17 cellular contexts compared by ENCODE assay signal in genomic region chr9:128101231-128101641, GRCh38. TPM values are rescaled to one million over a fixed set of nuclear protein-coding genes. Genes with fewer than 3 reads are reported as not detected.
DNase-seq lines count a peak whose midpoint lies in the region; ATAC-seq and TF ChIP-seq lines count a peak whose summit lies in the region.
"Had no signal": no experiment of that assay in that cellular context is flagged by ENCODE, and none has a peak within 500 bp of the region (broad histone marks: within the 10 kb centered on the region; RNA-seq: fewer than 3 reads in every experiment).

No MANE protein-coding gene starts in this region.

- H3K27ac ChIP-seq in left ventricle myocardium inferior (replicated peaks): peak overlapping the region; percentile 96
- H3K27ac ChIP-seq: cardiac muscle cell had no signal

- H3K4me1 Mint-ChIP-seq in glutamatergic neuron (ENCODE audit: low read depth, unreplicated experiment) (peaks cover 49% of the 10 kb centered on the region), osteocyte (ENCODE audit: unreplicated experiment) (peaks cover 63% of the 10 kb centered on the region)

- H3K4me3 ChIP-seq in left ventricle myocardium inferior: peak overlapping the region; percentile 2
- H3K4me3 ChIP-seq: cardiac muscle cell had no signal

- DNase-seq in left ventricle myocardium inferior (no peak), Right ventricle myocardium inferior (ENCODE audit: missing footprints) (no peak), glutamatergic neuron (no peak), osteocyte (ENCODE audit: extremely low spot score, unreplicated experiment) (no peak), NCI-H1105 (lab: John Stamatoyannopoulos, UW) (no peak), NCI-H1092 (lab: John Stamatoyannopoulos, UW) (no peak)
- DNase-seq: activated CD4-positive, alpha-beta T cell treated with anti-CD3 and anti-CD28 coated beads, Interleukin-2, amount 10 ng/mL, durations not matched to agents 24 days and 14 days; activated effector memory CD4-positive, alpha-beta T cell treated with Interleukin-2 at 50 U/mL for 16 hours; DMS53; NCI-H146; NCI-H524; sigmoid colon had no signal

- peak overlapping the region; percentile 92 for H3K4me3 Mint-ChIP-seq in glutamatergic neuron (ENCODE audit: unreplicated experiment)
- no peak overlapping the region for H3K4me3 Mint-ChIP-seq in osteocyte (ENCODE audit: unreplicated experiment)
- H3K4me3 Mint-ChIP-seq: activated CD4-positive, alpha-beta T cell treated with anti-CD3 and anti-CD28 coated beads, Interleukin-2, amount 10 ng/mL, durations not matched to agents 24 days and 14 days had no signal

- H3K27me3 Mint-ChIP-seq in glutamatergic neuron (ENCODE audit: unreplicated experiment) (peaks cover 8% of the 10 kb centered on the region), osteocyte (ENCODE audit: unreplicated experiment) (no peaks in the 10 kb centered on the region)
- H3K27me3 Mint-ChIP-seq: activated CD4-positive, alpha-beta T cell treated with anti-CD3 and anti-CD28 coated beads, Interleukin-2, amount 10 ng/mL, durations not matched to agents 24 days and 14 days had no signal

- H3K36me3 Mint-ChIP-seq in glutamatergic neuron (ENCODE audit: unreplicated experiment) (no peaks in the 10 kb centered on the region), osteocyte (ENCODE audit: unreplicated experiment) (peaks cover 28% of the 10 kb centered on the region)

- peak overlapping the region; percentile 11 for H3K27ac Mint-ChIP-seq in glutamatergic neuron (ENCODE audit: unreplicated experiment)
- peak overlapping the region; percentile 100 for H3K27ac Mint-ChIP-seq in osteocyte (ENCODE audit: unreplicated experiment)

- no peaks in the 10 kb centered on the region for H3K27me3 ChIP-seq in left ventricle myocardium inferior (ENCODE audit: low read depth)
- H3K27me3 ChIP-seq: cardiac muscle cell, sigmoid colon had no signal

- TF ChIP-seq CTCF in left ventricle myocardium inferior (IDR thresholded peaks at IDR 0.05; ENCODE audit: borderline replicate concordance): no peak
- no peak for TF ChIP-seq CTCF in glutamatergic neuron (IDR thresholded peaks at IDR 0.05; ENCODE audit: partially characterized antibody, unreplicated experiment)
- TF ChIP-seq CTCF in osteocyte (IDR thresholded peaks at IDR 0.05): no peak

- ATAC-seq in Right ventricle myocardium inferior (no peak), GM18517 (IDR thresholded peaks at IDR 0.05; ENCODE audit: unreplicated experiment) (no peak)
- ATAC-seq in activated CD4-positive, CD25-positive, alpha-beta regulatory T cell treated with anti-CD3 and anti-CD28 coated beads, Interleukin-2, amount 50 U/mL, for 24 hours: no peak
- ATAC-seq: Panc1 had no signal

- H3K9me3 Mint-ChIP-seq in glutamatergic neuron (ENCODE audit: unreplicated experiment): peaks cover 14% of the 10 kb centered on the region
- no peaks in the 10 kb centered on the region for H3K9me3 Mint-ChIP-seq in osteocyte (ENCODE audit: unreplicated experiment)
- H3K9me3 Mint-ChIP-seq: activated CD4-positive, alpha-beta T cell treated with anti-CD3 and anti-CD28 coated beads, Interleukin-2, amount 10 ng/mL, durations not matched to agents 24 days and 14 days had no signal

- H3K36me3 ChIP-seq in left ventricle myocardium inferior: peaks cover 51% of the 10 kb centered on the region

- H3K9me3 ChIP-seq in left ventricle myocardium inferior (replicated peaks): no peaks in the 10 kb centered on the region
- H3K9me3 ChIP-seq: sigmoid colon had no signal

- H3K4me1 ChIP-seq in left ventricle myocardium inferior: peaks cover 73% of the 10 kb centered on the region

- intact Hi-C loops in left ventricle myocardium inferior (cut with micrococcal nuclease) (no loop called here), Right ventricle myocardium inferior (cut with DNase I) (no loop called here)

RNA-seq across cellular contexts. Expression of gene PTGES2, which starts 26.3 kb away (rescaled TPM):
- total RNA-seq in left ventricle myocardium inferior: 141 TPM
- 158 TPM for total RNA-seq in Right ventricle myocardium inferior
- total RNA-seq in glutamatergic neuron (ENCODE audit: unreplicated experiment): 85.1 TPM
- 79.2 and 80.3 TPM in 2 replicates for total RNA-seq in osteocyte

RNA-seq across cellular contexts. Expression of gene SLC25A25, which starts 33.2 kb away (rescaled TPM):
- total RNA-seq in left ventricle myocardium inferior (5.4 TPM), Right ventricle myocardium inferior (5.9 TPM), glutamatergic neuron (ENCODE audit: unreplicated experiment) (33.0 TPM), osteocyte (15.6 and 18.0 TPM in 2 replicates)

RNA-seq across cellular contexts. Expression of gene NAIF1, which starts 34.1 kb away (rescaled TPM):
- total RNA-seq in left ventricle myocardium inferior (7.9 TPM), Right ventricle myocardium inferior (5.1 TPM), glutamatergic neuron (ENCODE audit: unreplicated experiment) (6.2 TPM), osteocyte (8.4 and 8.8 TPM in 2 replicates)

RNA-seq across cellular contexts. Expression of gene LCN2, which starts 48.0 kb away (rescaled TPM):
- total RNA-seq in left ventricle myocardium inferior (not detected), Right ventricle myocardium inferior (not detected), glutamatergic neuron (ENCODE audit: unreplicated experiment) (not detected), osteocyte (not detected in 2 replicates)
- total RNA-seq: activated CD4-positive, alpha-beta T cell treated with anti-CD3 and anti-CD28 coated beads, Interleukin-2, amount 10 ng/mL, durations not matched to agents 24 days and 14 days; cardiac muscle cell; sigmoid colon; T-helper 1 cell treated with Interleukin-12 subunit alpha and Interleukin-12 subunit beta and Interleukin-4 antibody, amounts not matched to agents 30 ng/mL and 1 ng/mL, for 36 hours had no signal

RNA-seq across cellular contexts. Expression of gene BBLN, which starts 58.8 kb away (rescaled TPM):
- total RNA-seq in left ventricle myocardium inferior: 52.5 TPM
- 36.1 TPM for total RNA-seq in Right ventricle myocardium inferior
- total RNA-seq in glutamatergic neuron (ENCODE audit: unreplicated experiment): 147 TPM
- total RNA-seq in osteocyte: 93.3 and 93.9 TPM in 2 replicates
